13 cellular contexts compared by ENCODE assay signal in the genomic region with DNA sequence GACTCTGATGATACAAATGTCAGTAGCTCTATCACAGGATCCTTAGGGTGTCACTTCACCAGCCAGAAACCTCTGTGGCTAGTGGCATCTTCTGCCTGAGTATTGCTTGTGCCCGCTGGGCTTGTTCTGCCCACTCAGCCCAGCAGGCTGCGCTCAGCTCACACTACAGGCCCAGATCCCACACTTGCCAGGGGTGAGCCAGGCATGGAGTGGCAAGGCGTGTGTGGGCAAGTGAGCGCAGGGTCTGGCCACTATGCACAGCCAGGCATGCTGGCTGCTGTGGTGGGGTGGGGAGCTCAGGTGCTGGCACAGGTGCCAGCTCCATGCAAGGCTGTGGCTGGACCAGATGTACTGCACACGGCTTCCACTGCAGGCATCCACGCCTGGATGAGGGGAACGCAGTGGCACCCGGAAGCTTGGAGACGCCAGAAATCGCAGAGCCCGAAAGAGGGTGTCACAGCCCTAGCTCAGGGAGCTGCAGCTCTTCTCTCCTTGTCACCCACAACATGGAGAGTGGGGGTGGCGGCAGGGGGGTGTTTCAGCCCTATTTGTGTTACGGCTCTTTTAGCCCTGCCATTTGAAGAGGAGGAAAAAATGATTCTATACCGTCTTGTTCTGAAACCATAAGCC. TPM values are rescaled to one million over a fixed set of nuclear protein-coding genes. Genes with fewer than 3 reads are reported as not detected.
DNase-seq lines count a peak whose midpoint lies in the region; ATAC-seq and TF ChIP-seq lines count a peak whose summit lies in the region.
"Had no signal": no experiment of that assay in that cellular context is flagged by ENCODE, and none has a peak within 500 bp of the region (broad histone marks: within the 10 kb centered on the region; RNA-seq: fewer than 3 reads in every experiment).

No MANE protein-coding gene starts in this region.

- no peak overlapping the region for H3K27ac ChIP-seq in foreskin keratinocyte
- H3K27ac ChIP-seq: spleen had no signal

- H3K4me1 Mint-ChIP-seq in activated naive CD4-positive, alpha-beta T cell treated with anti-CD3 and anti-CD28 coated beads for 36 hours (ENCODE audit: low read depth) = no peaks in the 10 kb centered on the region

- H3K27me3 Mint-ChIP-seq in activated naive CD4-positive, alpha-beta T cell treated with anti-CD3 and anti-CD28 coated beads for 36 hours (ENCODE audit: low read depth) = no peaks in the 10 kb centered on the region

- H3K4me3 Mint-ChIP-seq in activated naive CD4-positive, alpha-beta T cell treated with anti-CD3 and anti-CD28 coated beads for 36 hours = no peak overlapping the region
- H3K4me3 Mint-ChIP-seq: CD8-positive, alpha-beta memory T cell had no signal

- DNase-seq in BJ (ENCODE audit: low read depth) = no peak
- DNase-seq in HFF-Myc (ENCODE audit: extremely low read depth, low read depth) = no peak
- peak in 1 of 2 donors; percentile 25 for DNase-seq in foreskin keratinocyte
- no peak for DNase-seq in activated naive CD4-positive, alpha-beta T cell treated with anti-CD3 and anti-CD28 coated beads for 36 hours
- DNase-seq in iPS-NIHi11 (ENCODE audit: low spot score) = no peak
- no peak for DNase-seq in GM03348 (ENCODE audit: low spot score)
- DNase-seq in iPS-NIHi7 (ENCODE audit: extremely low spot score) = no peak
- DNase-seq: CD8-positive, alpha-beta memory T cell; spleen; stimulated activated CD8-positive, alpha-beta memory T cell treated with anti-CD3 and anti-CD28 coated beads, Interleukin-4, amount 100 ng/mL, for 48 hours had no signal

- H3K27me3 ChIP-seq in BJ (ENCODE audit: control insufficient read depth, insufficient read depth, low read length) (peaks cover 7% of the 10 kb centered on the region), foreskin keratinocyte (peaks cover 3% of the 10 kb centered on the region)

- ATAC-seq in SK-N-SH treated with all-trans-retinoic acid at 6 μM for 48 hours = peak; percentile 68
- ATAC-seq in foreskin keratinocyte = no peak
- ATAC-seq: activated T-helper 17 cell treated with anti-CD3 and anti-CD28 coated beads, Interleukin-2, amount 50 U/mL, for 72 hours had no signal

- no peaks in the 10 kb centered on the region for H3K36me3 ChIP-seq in BJ (ENCODE audit: control insufficient read depth, insufficient read depth, low read length)
- H3K36me3 ChIP-seq: spleen had no signal

- CTCF ChIA-PET in BJ (lab: Yijun Ruan, JAX) = interaction anchor here (0.5 to 2.2 kb wide), 4 partner anchors 56 to 315 kb away, joined by 3 to 13 read pairs (median 4); partner anchors contain the start of gene CD300LG
- CTCF ChIA-PET in activated naive CD4-positive, alpha-beta T cell treated with anti-CD3 and anti-CD28 coated beads for 36 hours (lab: Charles Lee) = interaction anchor here (0.6 kb wide), 1 partner anchor 29 kb away, joined by 4 read pairs; no protein-coding TSS in a partner anchor

- peaks cover 1% of the 10 kb centered on the region for H3K9me3 Mint-ChIP-seq in activated naive CD4-positive, alpha-beta T cell treated with anti-CD3 and anti-CD28 coated beads for 36 hours
- H3K9me3 Mint-ChIP-seq: activated T-helper 17 cell treated with anti-CD3 and anti-CD28 coated beads, Interleukin-2, amount 50 U/mL, for 72 hours; CD8-positive, alpha-beta memory T cell had no signal

- peaks cover 8% of the 10 kb centered on the region for H3K4me1 ChIP-seq in foreskin keratinocyte

- no peak overlapping the region for H3K4me3 ChIP-seq in BJ (ENCODE audit: low read depth, low read length)
- no peak overlapping the region for H3K4me3 ChIP-seq in HFF-Myc (replicated peaks; ENCODE audit: low read depth, low read length)
- H3K4me3 ChIP-seq: spleen had no signal

- intact Hi-C loops in activated naive CD4-positive, alpha-beta T cell treated with anti-CD3 and anti-CD28 coated beads for 36 hours (cut with micrococcal nuclease) = loop anchor here (5.0 kb wide), 1 partner anchor 57 kb away; the partner anchor contains the start of gene CD300LG

- TF ChIP-seq CTCF in BJ (IDR thresholded peaks at IDR 0.05; ENCODE audit: insufficient read depth, low read depth, low read length) (peak; percentile 29), HFF-Myc (IDR thresholded peaks at IDR 0.05; ENCODE audit: low read depth, low read length, missing control alignments) (peak; percentile 19), foreskin keratinocyte (conservative IDR thresholded peaks at IDR 0.05) (peak; percentile 64)

- POLR2A ChIA-PET in BJ (lab: Charles Lee) = no interaction called here

- H3K27ac Mint-ChIP-seq in activated naive CD4-positive, alpha-beta T cell treated with anti-CD3 and anti-CD28 coated beads for 36 hours = no peak overlapping the region
- H3K27ac Mint-ChIP-seq: activated T-helper 17 cell treated with anti-CD3 and anti-CD28 coated beads, Interleukin-2, amount 50 U/mL, for 72 hours; CD8-positive, alpha-beta memory T cell had no signal

- no peaks in the 10 kb centered on the region for H3K36me3 Mint-ChIP-seq in activated naive CD4-positive, alpha-beta T cell treated with anti-CD3 and anti-CD28 coated beads for 36 hours (ENCODE audit: low read depth)
- H3K36me3 Mint-ChIP-seq: CD8-positive, alpha-beta memory T cell had no signal

TF ChIP-seq in SK-N-SH treated with all-trans-retinoic acid at 6 μM for 48 hours, 23 proteins besides CTCF, POLR2A, EP300 and RAD21:
- TF ChIP-seq ZNF70 (CRISPR knock-in tag; IDR thresholded peaks at IDR 0.05) = no peak
- TF ChIP-seq ZNF565 (CRISPR knock-in tag; conservative IDR thresholded peaks at IDR 0.05; ENCODE audit: low read depth) = no peak
- TF ChIP-seq PPARA (CRISPR knock-in tag; IDR thresholded peaks at IDR 0.05; ENCODE audit: borderline replicate concordance) = no peak
- TF ChIP-seq PATZ1 (CRISPR knock-in tag; IDR thresholded peaks at IDR 0.05; ENCODE audit: borderline replicate concordance) = no peak
- TF ChIP-seq, protein P1, sequence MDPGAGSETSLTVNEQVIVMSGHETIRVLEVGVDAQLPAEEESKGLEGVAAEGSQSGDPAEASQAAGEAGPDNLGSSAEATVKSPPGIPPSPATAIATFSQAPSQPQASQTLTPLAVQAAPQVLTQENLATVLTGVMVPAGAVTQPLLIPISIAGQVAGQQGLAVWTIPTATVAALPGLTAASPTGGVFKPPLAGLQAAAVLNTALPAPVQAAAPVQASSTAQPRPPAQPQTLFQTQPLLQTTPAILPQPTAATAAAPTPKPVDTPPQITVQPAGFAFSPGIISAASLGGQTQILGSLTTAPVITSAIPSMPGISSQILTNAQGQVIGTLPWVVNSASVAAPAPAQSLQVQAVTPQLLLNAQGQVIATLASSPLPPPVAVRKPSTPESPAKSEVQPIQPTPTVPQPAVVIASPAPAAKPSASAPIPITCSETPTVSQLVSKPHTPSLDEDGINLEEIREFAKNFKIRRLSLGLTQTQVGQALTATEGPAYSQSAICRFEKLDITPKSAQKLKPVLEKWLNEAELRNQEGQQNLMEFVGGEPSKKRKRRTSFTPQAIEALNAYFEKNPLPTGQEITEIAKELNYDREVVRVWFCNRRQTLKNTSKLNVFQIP (CRISPR knock-in tag; IDR thresholded peaks at IDR 0.05; ENCODE audit: borderline replicate concordance, low read depth) = no peak
- no peak for TF ChIP-seq ZFP30 (CRISPR knock-in tag; IDR thresholded peaks at IDR 0.05)

RNA-seq across cellular contexts. Expression of gene CFAP97D1, which starts 10.2 kb away (rescaled TPM):
- polyA plus RNA-seq in BJ (2011; rRNA removed) (not detected in 2 replicates), foreskin keratinocyte (not detected in 2 replicates)
- polyA minus RNA-seq in BJ (2011; rRNA and poly(A)+ RNA removed) = not detected in 2 replicates
- not detected in 2 replicates for total RNA-seq in foreskin keratinocyte
- not detected for total RNA-seq in activated naive CD4-positive, alpha-beta T cell treated with anti-CD3 and anti-CD28 coated beads for 36 hours
- total RNA-seq: activated T-helper 17 cell treated with anti-CD3 and anti-CD28 coated beads, Interleukin-2, amount 50 U/mL, for 72 hours; CD8-positive, alpha-beta memory T cell; myocyte had no signal
- polyA plus RNA-seq: CD8-positive, alpha-beta memory T cell had no signal

RNA-seq across cellular contexts. Expression of gene DUSP3, which starts 11.6 kb away (rescaled TPM):
- 27.6 and 27.9 TPM in 2 replicates for polyA plus RNA-seq in BJ (2011; rRNA removed)
- 25.5 and 30.5 TPM in 2 replicates for polyA minus RNA-seq in BJ (2011; rRNA and poly(A)+ RNA removed)
- total RNA-seq in foreskin keratinocyte = 30.8 and 32.5 TPM in 2 replicates
- polyA plus RNA-seq in foreskin keratinocyte = 23.3 and 23.9 TPM in 2 replicates
- total RNA-seq in activated naive CD4-positive, alpha-beta T cell treated with anti-CD3 and anti-CD28 coated beads for 36 hours = 10 to 100 TPM; 12.2 to 13.5 TPM

RNA-seq across cellular contexts. Expression of gene SOST, which starts 31.8 kb away (rescaled TPM):
- polyA plus RNA-seq in BJ (2011; rRNA removed) (not detected in 2 replicates), foreskin keratinocyte (0.03 TPM in 1 of 2 replicates, not detected in the other)
- not detected in 2 replicates for polyA minus RNA-seq in BJ (2011; rRNA and poly(A)+ RNA removed)
- total RNA-seq in foreskin keratinocyte = not detected in 2 replicates
- not detected for total RNA-seq in activated naive CD4-positive, alpha-beta T cell treated with anti-CD3 and anti-CD28 coated beads for 36 hours
- total RNA-seq: activated T-helper 17 cell treated with anti-CD3 and anti-CD28 coated beads, Interleukin-2, amount 50 U/mL, for 72 hours; CD8-positive, alpha-beta memory T cell; myocyte; spleen had no signal
- polyA plus RNA-seq: CD8-positive, alpha-beta memory T cell had no signal

RNA-seq across cellular contexts. Expression of gene MPP3, which starts 42.5 kb away (rescaled TPM):
- 4.6 and 7.9 TPM in 2 replicates for polyA plus RNA-seq in BJ (2011; rRNA removed)
- 3.7 and 4.9 TPM in 2 replicates for polyA minus RNA-seq in BJ (2011; rRNA and poly(A)+ RNA removed)
- total RNA-seq in foreskin keratinocyte = 7.7 and 9.0 TPM in 2 replicates
- 4.1 and 5.5 TPM in 2 replicates for polyA plus RNA-seq in foreskin keratinocyte
- total RNA-seq in activated naive CD4-positive, alpha-beta T cell treated with anti-CD3 and anti-CD28 coated beads for 36 hours = under 1 TPM; 0.30 to 0.33 TPM
- polyA plus RNA-seq: CD8-positive, alpha-beta memory T cell had no signal

RNA-seq across cellular contexts. Expression of gene CD300LG, which starts 56.5 kb away (rescaled TPM):
- polyA plus RNA-seq in BJ (2011; rRNA removed) (not detected in 2 replicates), foreskin keratinocyte (not detected in 2 replicates)
- polyA minus RNA-seq in BJ (2011; rRNA and poly(A)+ RNA removed) = not detected in 2 replicates
- not detected in 2 replicates for total RNA-seq in foreskin keratinocyte
- total RNA-seq in activated naive CD4-positive, alpha-beta T cell treated with anti-CD3 and anti-CD28 coated beads for 36 hours = not detected
- total RNA-seq: activated T-helper 17 cell treated with anti-CD3 and anti-CD28 coated beads, Interleukin-2, amount 50 U/mL, for 72 hours; CD8-positive, alpha-beta memory T cell; myocyte had no signal
- polyA plus RNA-seq: CD8-positive, alpha-beta memory T cell had no signal
